ENCODE assay signal across 9 cellular contexts in genomic region chr3:46895204-46895660, GRCh38. TPM values are rescaled to one million over a fixed set of nuclear protein-coding genes. Genes with fewer than 3 reads are reported as not detected.
A peak's percentile ranks its signal among the peaks of the same experiment; 100 is the strongest.
DNase-seq lines count a peak whose midpoint lies in the region; ATAC-seq and TF ChIP-seq lines count a peak whose summit lies in the region.
"Had no signal": no experiment of that assay in that cellular context is flagged by ENCODE, and none has a peak within 500 bp of the region (broad histone marks: within the 10 kb centered on the region; RNA-seq: fewer than 3 reads in every experiment).

No MANE protein-coding gene starts in this region.

- H3K36me3 Mint-ChIP-seq in CD4-positive, alpha-beta memory T cell = no peaks in the 10 kb centered on the region
- no peaks in the 10 kb centered on the region for H3K36me3 Mint-ChIP-seq in T-helper 2 cell treated with Interferon-gamma antibody and Interleukin-4, amounts not matched to agents 5 μg/mL and 100 μg/mL, for 36 hours (ENCODE audit: low read depth)

- H2AK9ac ChIP-seq in IMR-90 (replicated peaks; ENCODE audit: low read depth, low read length, poor library complexity) = no peak overlapping the region

- no peak overlapping the region for H4K91ac ChIP-seq in IMR-90 (ENCODE audit: insufficient read depth, low read depth, low read length)

- peaks cover 3% of the 10 kb centered on the region for H3K27me3 ChIP-seq in CD4-positive, alpha-beta memory T cell (ENCODE audit: insufficient read depth, low read length)
- peaks cover 29% of the 10 kb centered on the region for H3K27me3 ChIP-seq in IMR-90 (ENCODE audit: control insufficient read depth, insufficient read depth, low read length)

- H3K4ac ChIP-seq in IMR-90 (ENCODE audit: low read depth, low read length) = no peak overlapping the region

- no peak overlapping the region for H2AK5ac ChIP-seq in IMR-90 (ENCODE audit: low read depth, low read length)

- TF ChIP-seq CTCF in IMR-90 (conservative IDR thresholded peaks at IDR 0.05; ENCODE audit: low read depth, low read length) = peak; percentile 81

- no TSS peak for BruUV-seq in IMR-90 (replicated peaks; lab: Mats Ljungman, UMichigan)

- H3K4me3 ChIP-seq in CD4-positive, alpha-beta memory T cell (ENCODE audit: low read length in 2 of 2) = no peak overlapping the region
- no peak overlapping the region for H3K4me3 ChIP-seq in IMR-90 (ENCODE audit: insufficient read depth, low read depth, low read length)
- H3K4me3 ChIP-seq: skin epidermis had no signal

- peak; percentile 80 for TF ChIP-seq RAD21 in IMR-90 (IDR thresholded peaks at IDR 0.05; ENCODE audit: low read length)

- in situ Hi-C loops in IMR-90 (cut with MboI; ENCODE audit: low sequenced_read_pairs) = loop anchor here (5.0 to 25.0 kb wide), 2 partner anchors 193 to 408 kb away; partner anchors contain the start of genes RTP3 and TMIE

- peaks cover 4% of the 10 kb centered on the region; the same call in 1 of the 2 replicates for H4K20me1 ChIP-seq in IMR-90 (ENCODE audit: insufficient read depth, low read length)

- H3K18ac ChIP-seq in IMR-90 (ENCODE audit: low read depth, low read length) = no peak overlapping the region

- no peak overlapping the region for H2BK120ac ChIP-seq in IMR-90 (ENCODE audit: low read depth, low read length)

- no peak for TF ChIP-seq POLR2A in IMR-90 (IDR thresholded peaks at IDR 0.05; ENCODE audit: low read depth, low read length)

- intact Hi-C loops in CD4-positive, alpha-beta memory T cell (cut with micrococcal nuclease) = loop anchor here (1.0 to 5.0 kb wide), 2 partner anchors 29 to 48 kb away; no protein-coding TSS in a partner anchor
- intact Hi-C loops in IMR-90 (cut with micrococcal nuclease) = loop anchor here (1.0 kb wide), 2 partner anchors 29 to 190 kb away; no protein-coding TSS in a partner anchor

- H3K9ac ChIP-seq in IMR-90 (ENCODE audit: low read depth, low read length) = no peak overlapping the region

- H2AFZ ChIP-seq in IMR-90 (replicated peaks; ENCODE audit: low read length, poor library complexity) = no peak overlapping the region

- H3K79me1 ChIP-seq in IMR-90 (ENCODE audit: low read depth in 1 of 2, low read length in 2 of 2) = no peaks in the 10 kb centered on the region

- no peak overlapping the region for H2BK15ac ChIP-seq in IMR-90 (ENCODE audit: low read depth, low read length)

- H3K4me3 Mint-ChIP-seq in CD4-positive, alpha-beta memory T cell = peak overlapping the region in 1 of 8 donors; percentile 18
- no peak overlapping the region for H3K4me3 Mint-ChIP-seq in T-helper 2 cell treated with Interferon-gamma antibody and Interleukin-4, amounts not matched to agents 5 μg/mL and 100 μg/mL, for 36 hours

- no peak overlapping the region for H3K4me2 ChIP-seq in IMR-90 (ENCODE audit: low read depth, low read length)

- dilution Hi-C loops in IMR-90 (cut with HindIII; ENCODE audit: low sequenced_read_pairs, unreplicated experiment) = no loop called here

- no peak overlapping the region for H2BK5ac ChIP-seq in IMR-90 (ENCODE audit: low read depth, low read length, poor library complexity, severe bottlenecking)

- no peak overlapping the region for H3K56ac ChIP-seq in IMR-90 (ENCODE audit: extremely low read depth, insufficient read depth, low read length)

- DNase-seq in CD4-positive, alpha-beta memory T cell = peak; percentile 71 to 78 (median 74)
- DNase-seq in IMR-90 = peak; percentile 34
- DNase-seq in T-helper 2 cell treated with Interferon-gamma antibody and Interleukin-4, amounts not matched to agents 5 μg/mL and 100 μg/mL, for 36 hours (ENCODE audit: low spot score) = peak; percentile 63
- DNase-seq in amniotic epithelial cell (ENCODE audit: low read depth) = peak; percentile 42
- DNase-seq in iPS-NIHi11 (ENCODE audit: low spot score) = peak; percentile 66
- peak; percentile 76 to 80 for DNase-seq in stimulated activated CD4-positive, alpha-beta T cell treated with anti-CD3 and anti-CD28 coated beads, Interleukin-1b, Interleukin-23, amount 100 ng/mL, for 4 hours (ENCODE audit: low read depth in 2 of 2)

- H3K27ac Mint-ChIP-seq in CD4-positive, alpha-beta memory T cell = peak overlapping the region in 4 of 7 donors; percentile 0 to 66 (median 46)
- H3K27ac Mint-ChIP-seq in T-helper 2 cell treated with Interferon-gamma antibody and Interleukin-4, amounts not matched to agents 5 μg/mL and 100 μg/mL, for 36 hours = no peak overlapping the region

- ATAC-seq in IMR-90 (ENCODE audit: low read depth) (peak; percentile 52), GM18498 (IDR thresholded peaks at IDR 0.05; ENCODE audit: unreplicated experiment) (no peak), GM21367 (IDR thresholded peaks at IDR 0.05; ENCODE audit: unreplicated experiment) (no peak)

- no peak overlapping the region for H3K14ac ChIP-seq in IMR-90 (replicated peaks; ENCODE audit: low read depth, low read length)

- H3K27ac ChIP-seq in CD4-positive, alpha-beta memory T cell (ENCODE audit: low read depth, low read length) = no peak overlapping the region
- no peak overlapping the region for H3K27ac ChIP-seq in IMR-90 (ENCODE audit: insufficient read depth, low read length)
- H3K27ac ChIP-seq: skin epidermis had no signal

- H3K9me3 Mint-ChIP-seq in CD4-positive, alpha-beta memory T cell = no peaks in the 10 kb centered on the region
- no peaks in the 10 kb centered on the region for H3K9me3 Mint-ChIP-seq in T-helper 2 cell treated with Interferon-gamma antibody and Interleukin-4, amounts not matched to agents 5 μg/mL and 100 μg/mL, for 36 hours

- H3K4me1 Mint-ChIP-seq in CD4-positive, alpha-beta memory T cell = peaks cover 6 to 26% (median 15%) of the 10 kb centered on the region in 4 donors
- no peaks in the 10 kb centered on the region for H3K4me1 Mint-ChIP-seq in T-helper 2 cell treated with Interferon-gamma antibody and Interleukin-4, amounts not matched to agents 5 μg/mL and 100 μg/mL, for 36 hours (ENCODE audit: low read depth)

- CTCF ChIA-PET in CD4-positive, alpha-beta memory T cell (lab: Charles Lee; ENCODE audit: partially characterized antibody) = interaction anchor here (0.7 to 3.4 kb wide), 25 partner anchors 11 to 429 kb away, joined by 3 to 16 read pairs (median 5); partner anchors contain the start of gene PTH1R
- CTCF ChIA-PET in IMR-90 (lab: Yijun Ruan, JAX) = interaction anchor here (0.6 to 1.6 kb wide), 2 partner anchors 187 to 203 kb away, joined by 6 to 7 read pairs; no protein-coding TSS in a partner anchor

- 22% methylated on average over 3 of the region's 5 CpGs; no CpG with 5 or more reads in 1 of the 2 experiments for WGBS in IMR-90 (ENCODE audit: extremely low coverage in 2 of 2, insufficient read length in 1 of 2), 2 experiments

- H3K9me3 ChIP-seq in CD4-positive, alpha-beta memory T cell (ENCODE audit: control insufficient read depth in 1 of 2, low read length in 2 of 2) = no peaks in the 10 kb centered on the region
- no peaks in the 10 kb centered on the region for H3K9me3 ChIP-seq in IMR-90 (ENCODE audit: control insufficient read depth, insufficient read depth, low read length)

- no peak overlapping the region for H4K5ac ChIP-seq in IMR-90 (ENCODE audit: low read depth, low read length)

- peaks cover 5% of the 10 kb centered on the region for H3K4me1 ChIP-seq in CD4-positive, alpha-beta memory T cell (ENCODE audit: insufficient read depth, low read length)
- H3K4me1 ChIP-seq in IMR-90 (ENCODE audit: control insufficient read depth, insufficient read depth, low read length) = no peaks in the 10 kb centered on the region; the same call in 1 of the 2 replicates

- no peak overlapping the region for H3K23ac ChIP-seq in IMR-90 (ENCODE audit: low read depth, low read length)

- no peak overlapping the region for H2BK20ac ChIP-seq in IMR-90 (ENCODE audit: low read depth, low read length)

- no peaks in the 10 kb centered on the region for H3K36me3 ChIP-seq in CD4-positive, alpha-beta memory T cell (ENCODE audit: insufficient read depth, low read length)
- H3K36me3 ChIP-seq in IMR-90 (ENCODE audit: control insufficient read depth, insufficient read depth, low read length) = no peaks in the 10 kb centered on the region

- 0 out of 2 replicates have a peak, but pooled peaks cover 3% of the 10 kb centered on the region for H3K9me1 ChIP-seq in IMR-90 (ENCODE audit: insufficient read depth, low read length)

- H4K8ac ChIP-seq in IMR-90 (ENCODE audit: low read depth in 2 of 2, low read length in 2 of 2) = no peak overlapping the region

- POLR2A ChIA-PET in CD4-positive, alpha-beta memory T cell (lab: Charles Lee; ENCODE audit: partially characterized antibody) = no interaction called here
- POLR2A ChIA-PET in IMR-90 (lab: Charles Lee; ENCODE audit: unreplicated experiment) = no interaction called here

- H3K27me3 Mint-ChIP-seq in CD4-positive, alpha-beta memory T cell = peaks cover 25 to 46% of the 10 kb centered on the region in 2 donors
- H3K27me3 Mint-ChIP-seq in T-helper 2 cell treated with Interferon-gamma antibody and Interleukin-4, amounts not matched to agents 5 μg/mL and 100 μg/mL, for 36 hours (ENCODE audit: low read depth) = peaks cover 58% of the 10 kb centered on the region

TF ChIP-seq in IMR-90, 13 proteins besides CTCF, POLR2A, EP300 and RAD21 (continues in another document):
- TF ChIP-seq MAZ (IDR thresholded peaks at IDR 0.05; ENCODE audit: borderline replicate concordance, low read depth, low read length) (peak; percentile 87), NFE2L2 (IDR thresholded peaks at IDR 0.05; ENCODE audit: low read depth, low read length) (no peak), MXI1 (IDR thresholded peaks at IDR 0.05; ENCODE audit: borderline replicate concordance, low read depth, low read length) (no peak), RFX5 (IDR thresholded peaks at IDR 0.05; ENCODE audit: low read depth, low read length) (no peak), SMC3 (IDR thresholded peaks at IDR 0.05; ENCODE audit: low read depth, low read length) (peak; percentile 92), MAFK (IDR thresholded peaks at IDR 0.05; ENCODE audit: low read depth, low read length) (no peak), CEBPB (IDR thresholded peaks at IDR 0.05; ENCODE audit: low read depth, low read length) (no peak)

RNA-seq across cellular contexts. Expression of gene PTH1R, which starts 17.7 kb away (rescaled TPM):
- not detected for total RNA-seq in CD4-positive, alpha-beta memory T cell
- not detected for polyA plus RNA-seq in CD4-positive, alpha-beta memory T cell
- total RNA-seq in IMR-90 (2012; rRNA removed) = under 0.01 and 0.18 TPM in 2 replicates
- 0.15 and 0.56 TPM in 2 replicates for polyA plus RNA-seq in IMR-90 (2012; rRNA removed)
- polyA plus RNA-seq in IMR-90 (2012; cell fraction: cytosol; rRNA removed) = 0.24 and 0.28 TPM in 2 replicates
- 0.23 and 0.77 TPM in 2 replicates for polyA plus RNA-seq in IMR-90 (2012; cell fraction: nucleus; rRNA removed; ENCODE audit: low replicate concordance)

RNA-seq across cellular contexts. Expression of gene MYL3, which starts 32.0 kb away (rescaled TPM):
- total RNA-seq in CD4-positive, alpha-beta memory T cell = not detected
- not detected for polyA plus RNA-seq in CD4-positive, alpha-beta memory T cell
- total RNA-seq in IMR-90 (2012; rRNA removed) = not detected in 2 replicates
- polyA plus RNA-seq in IMR-90 (2012; rRNA removed) = 0.09 TPM in 1 of 2 replicates, not detected in the other
- polyA plus RNA-seq in IMR-90 (2012; cell fraction: cytosol; rRNA removed) = not detected in 2 replicates
- not detected in 2 replicates for polyA plus RNA-seq in IMR-90 (2012; cell fraction: nucleus; rRNA removed; ENCODE audit: low replicate concordance)
